In genomic region chr4:85569730-85570299, GRCh38 we compare ENCODE assay signal across 20 cellular contexts.
DNase-seq lines count a peak whose midpoint lies in the region; ATAC-seq, FAIRE-seq and TF ChIP-seq lines count a peak whose summit lies in the region.
"Had no signal": no experiment of that assay in that cellular context is flagged by ENCODE, and none has a peak within 500 bp of the region (broad histone marks: within the 10 kb centered on the region; RNA-seq: fewer than 3 reads in every experiment).

No MANE protein-coding gene starts in this region.

- H3K4me2 ChIP-seq in OCI-LY1 (ENCODE audit: low read length), result no peak overlapping the region

- H2AFZ ChIP-seq in OCI-LY1 (ENCODE audit: low read length), result no peak overlapping the region

- no peak overlapping the region for H3K9ac ChIP-seq in OCI-LY1 (ENCODE audit: low read length)

- WGBS in suprapubic skin, result 47% methylated on average over 2 of the region's 2 CpGs
- 74% methylated on average over 2 of the region's 2 CpGs for WGBS in right cardiac atrium

- H3K27ac ChIP-seq in OCI-LY1 (ENCODE audit: low read depth, low read length, poor library complexity, severe bottlenecking), result peak overlapping the region; percentile 69
- peak overlapping the region; percentile 56 for H3K27ac ChIP-seq in suprapubic skin
- no peak overlapping the region for H3K27ac ChIP-seq in right cardiac atrium (ENCODE audit: low read length)
- H3K27ac ChIP-seq: right atrium auricular region, RWPE1 had no signal

- DNase-seq in GM19239 (ENCODE audit: insufficient read length, low spot score) (no peak), suprapubic skin (ENCODE audit: low spot score in 2 of 2) (no peak), COR-L47 (lab: John Stamatoyannopoulos, UW) (no peak), right cardiac atrium (no peak), hepatic stellate cell (ENCODE audit: low spot score) (no peak)
- DNase-seq: activated CD4-positive, alpha-beta T cell treated with anti-CD3 and anti-CD28 coated beads for 48 hours; activated T-cell treated with anti-CD3 and anti-CD28 coated beads, Interleukin-2, amount 50 U/mL, for 48 hours; CD4-positive, CD25-positive, alpha-beta regulatory T cell; H7; left ventricle myocardium superior; NCI-H1417; NCI-H510A treated with DMSO at 0.1 percent for 48 hours; nephron progenitor cell; stimulated activated CD4-positive, alpha-beta T cell treated with anti-CD3 and anti-CD28 coated beads, Interleukin-4, amount 100 ng/mL, for 24 hours; stimulated activated naive CD8-positive, alpha-beta T cell treated with anti-CD3 and anti-CD28 coated beads, Interleukin-15, Interleukin-2, amounts not matched to agents 100 U/mL and 50 U/mL, for 24 hours had no signal

- TF ChIP-seq EP300 in suprapubic skin (IDR thresholded peaks at IDR 0.05), result no peak

- no peaks in the 10 kb centered on the region for H4K20me1 ChIP-seq in OCI-LY1 (ENCODE audit: insufficient read depth, low read length)

- no peaks in the 10 kb centered on the region for H3K9me2 ChIP-seq in OCI-LY1 (ENCODE audit: low read depth, low read length)

- H3K27me3 ChIP-seq in OCI-LY1 (ENCODE audit: insufficient read depth, low read length), result no peaks in the 10 kb centered on the region
- H3K27me3 ChIP-seq in suprapubic skin, result no peaks in the 10 kb centered on the region
- no peaks in the 10 kb centered on the region for H3K27me3 ChIP-seq in right cardiac atrium (ENCODE audit: control insufficient read depth, insufficient read depth)
- H3K27me3 ChIP-seq: right atrium auricular region had no signal

- H3K4me1 ChIP-seq in OCI-LY1 (ENCODE audit: insufficient read depth, low read length, severe bottlenecking) (peaks cover 72% of the 10 kb centered on the region), suprapubic skin (peaks cover 28% of the 10 kb centered on the region), right cardiac atrium (ENCODE audit: control insufficient read depth, insufficient read depth, low read length) (no peaks in the 10 kb centered on the region)

- H3K9me3 ChIP-seq in OCI-LY1 (ENCODE audit: low read length) (no peaks in the 10 kb centered on the region), suprapubic skin (no peaks in the 10 kb centered on the region), right cardiac atrium (ENCODE audit: control insufficient read depth, low read length) (no peaks in the 10 kb centered on the region)
- H3K9me3 ChIP-seq: right atrium auricular region had no signal

- peaks cover 47% of the 10 kb centered on the region for H3K79me2 ChIP-seq in OCI-LY1 (ENCODE audit: insufficient read depth, low read length)

- TF ChIP-seq POLR2A in suprapubic skin (IDR thresholded peaks at IDR 0.05), result no peak

- peak; percentile 40 for FAIRE-seq in GM19239 (lab: Jason Lieb, UNC)
- FAIRE-seq: colon had no signal

- H3F3A ChIP-seq in OCI-LY1 (ENCODE audit: insufficient read depth, low read length), result no peaks in the 10 kb centered on the region

- intact Hi-C loops in right cardiac atrium (cut with DNase I), result no loop called here

- H3K4me3 ChIP-seq in OCI-LY1 (ENCODE audit: low read depth, low read length, poor library complexity, severe bottlenecking) (no peak overlapping the region), suprapubic skin (no peak overlapping the region), right cardiac atrium (ENCODE audit: low read length) (no peak overlapping the region)
- H3K4me3 ChIP-seq: right atrium auricular region had no signal

- no peak for TF ChIP-seq CTCF in OCI-LY1 (IDR thresholded peaks at IDR 0.05; ENCODE audit: low read length)
- no peak for TF ChIP-seq CTCF in suprapubic skin (IDR thresholded peaks at IDR 0.05)

- ATAC-seq in HG02642 (IDR thresholded peaks at IDR 0.05; ENCODE audit: poor library complexity, unreplicated experiment) (peak; percentile 56), right cardiac atrium (no peak)
- ATAC-seq: left ventricle myocardium superior; stimulated activated naive CD8-positive, alpha-beta T cell treated with anti-CD3 and anti-CD28 coated beads, Interleukin-15, Interleukin-2, amounts not matched to agents 100 U/mL and 50 U/mL, for 24 hours had no signal

- H3K36me3 ChIP-seq in OCI-LY1 (ENCODE audit: insufficient read depth, low read length), result peaks cover 60% of the 10 kb centered on the region
- no peaks in the 10 kb centered on the region for H3K36me3 ChIP-seq in suprapubic skin
